In the genomic region with DNA sequence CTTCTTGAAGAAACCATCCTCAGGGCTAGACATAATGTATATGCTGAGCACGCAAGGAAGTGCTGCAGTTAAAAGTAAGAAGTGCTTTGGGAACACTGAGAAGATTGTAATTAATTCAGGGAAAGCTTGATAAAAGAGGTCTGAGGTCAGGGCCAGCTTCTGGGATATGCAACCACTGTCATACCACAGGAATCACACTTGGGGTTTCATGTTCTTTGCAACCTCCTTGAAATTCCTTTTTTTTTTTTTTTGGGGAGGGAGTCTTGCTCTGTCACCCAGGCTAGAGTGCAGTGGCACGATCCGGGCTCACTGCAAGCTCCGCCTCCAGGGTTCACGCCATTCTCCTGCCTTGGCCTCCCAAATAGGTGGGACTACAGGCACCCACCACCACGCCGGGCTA, we compare ENCODE assay signal across 43 cellular contexts. TPM values are rescaled to one million over a fixed set of nuclear protein-coding genes. Genes with fewer than 3 reads are reported as not detected.
"Had no signal": no experiment of that assay in that cellular context is flagged by ENCODE, and none has a peak within 500 bp of the region (broad histone marks: within the 10 kb centered on the region; RNA-seq: fewer than 3 reads in every experiment).

No MANE protein-coding gene starts in this region.

- H3K27ac ChIP-seq: adrenal gland, ascending aorta, body of pancreas, brain microvascular endothelial cell, breast epithelium, cardiac muscle cell had no signal

- ATAC-seq: activated naive CD4-positive, alpha-beta T cell treated with anti-CD3 and anti-CD28 coated beads, Interleukin-2, amount 50 U/mL, for 72 hours; activated naive CD8-positive, alpha-beta T cell treated with anti-CD3 and anti-CD28 coated beads, Interleukin-2, amount 50 U/mL, for 24 hours; activated T-cell treated with anti-CD3 and anti-CD28 coated beads, Interleukin-2, amount 50 U/mL, for 4 hours; activated T-cell treated with anti-CD3 and anti-CD28 coated beads, Interleukin-2, amount 50 U/mL, for 72 hours; activated T-helper 17 cell treated with anti-CD3 and anti-CD28 coated beads, Interleukin-2, amount 50 U/mL, for 72 hours; body of pancreas had no signal

- H3K4me1 ChIP-seq: adrenal gland, ascending aorta, breast epithelium had no signal

- H3K36me3 Mint-ChIP-seq: activated naive CD4-positive, alpha-beta T cell treated with anti-CD3 and anti-CD28 coated beads, Interleukin-2, amount 10 ng/mL, durations not matched to agents 7 days and 5 days; activated naive CD4-positive, alpha-beta T cell treated with anti-CD3 and anti-CD28 coated beads, Interleukin-2, amount 50 U/mL, for 24 hours; activated naive CD4-positive, alpha-beta T cell treated with anti-CD3 and anti-CD28 coated beads, Interleukin-2, amount 50 U/mL, for 72 hours; activated naive CD8-positive, alpha-beta T cell; activated naive CD8-positive, alpha-beta T cell treated with anti-CD3 and anti-CD28 coated beads for 36 hours; activated naive CD8-positive, alpha-beta T cell treated with anti-CD3 and anti-CD28 coated beads, Interleukin-2, amount 10 ng/mL, durations not matched to agents 7 days and 5 days; brain had no signal

- H3K27me3 ChIP-seq: adrenal gland, ascending aorta, body of pancreas, brain microvascular endothelial cell, breast epithelium had no signal

- FAIRE-seq: astrocyte, bronchial epithelial cell had no signal

- H3K4me3 ChIP-seq: adrenal gland, ascending aorta, body of pancreas, breast epithelium, cardiac muscle cell had no signal

- H3K9me3 ChIP-seq: adrenal gland, ascending aorta, body of pancreas, breast epithelium had no signal

- H3K4me3 Mint-ChIP-seq: activated naive CD4-positive, alpha-beta T cell treated with anti-CD3 and anti-CD28 coated beads for 36 hours; activated naive CD4-positive, alpha-beta T cell treated with anti-CD3 and anti-CD28 coated beads, Interleukin-2, amount 10 ng/mL, durations not matched to agents 7 days and 5 days; activated naive CD4-positive, alpha-beta T cell treated with anti-CD3 and anti-CD28 coated beads, Interleukin-2, amount 50 U/mL, for 24 hours; activated naive CD8-positive, alpha-beta T cell; activated naive CD8-positive, alpha-beta T cell treated with anti-CD3 and anti-CD28 coated beads for 36 hours; activated naive CD8-positive, alpha-beta T cell treated with anti-CD3 and anti-CD28 coated beads, Interleukin-2, amount 10 ng/mL, durations not matched to agents 7 days and 5 days; activated naive CD8-positive, alpha-beta T cell treated with anti-CD3 and anti-CD28 coated beads, Interleukin-2, amount 50 U/mL, for 24 hours; activated T-cell treated with anti-CD3 and anti-CD28 coated beads, Interleukin-2, amount 50 U/mL, for 24 hours; activated T-cell treated with anti-CD3 and anti-CD28 coated beads, Interleukin-2, amount 50 U/mL, for 4 hours; activated T-cell treated with anti-CD3 and anti-CD28 coated beads, Interleukin-2, amount 50 U/mL, for 72 hours; activated T-helper 1 cell treated with anti-CD3 and anti-CD28 coated beads, Interleukin-12 subunit alpha, Interleukin-12 subunit beta, Interleukin-2, Interleukin-4 antibody, amounts not matched to agents 30 ng/mL and 10 ng/mL and 1 ng/mL, durations not matched to agents 14 hours and 24 hours and 36 hours; activated T-helper 17 cell treated with anti-CD3 and anti-CD28 coated beads, Interleukin-2, amount 50 U/mL, for 72 hours; brain; central memory CD8-positive, alpha-beta T cell had no signal

- DNase-seq: activated effector memory CD4-positive, alpha-beta T cell treated with anti-CD3 and anti-CD28 coated beads, Interleukin-2, amount 50 U/mL, for 16 hours; activated effector memory CD4-positive, alpha-beta T cell treated with Interleukin-2 at 50 U/mL for 16 hours; activated gamma-delta T cell; activated gamma-delta T cell treated with Interleukin-2 at 50 U/mL for 16 hours; activated naive CD4-positive, alpha-beta T cell; activated naive CD4-positive, alpha-beta T cell treated with anti-CD3 and anti-CD28 coated beads for 36 hours; activated naive CD4-positive, alpha-beta T cell treated with anti-CD3 and anti-CD28 coated beads, Interleukin-2, amount 10 ng/mL, durations not matched to agents 7 days and 5 days; activated naive CD4-positive, alpha-beta T cell treated with anti-CD3 and anti-CD28 coated beads, Interleukin-2, amount 50 U/mL, for 16 hours; activated naive CD4-positive, alpha-beta T cell treated with Interleukin-2 at 50 U/mL for 16 hours; activated naive CD8-positive, alpha-beta T cell treated with anti-CD3 and anti-CD28 coated beads for 36 hours; activated naive CD8-positive, alpha-beta T cell treated with anti-CD3 and anti-CD28 coated beads, Interleukin-2, amount 10 ng/mL, durations not matched to agents 7 days and 5 days; activated naive CD8-positive, alpha-beta T cell treated with anti-CD3 and anti-CD28 coated beads, Interleukin-2, amount 50 U/mL, for 24 hours; activated T-cell treated with anti-CD3 and anti-CD28 coated beads, Interleukin-2, amount 50 U/mL, for 1 hour; activated T-cell treated with anti-CD3 and anti-CD28 coated beads, Interleukin-2, amount 50 U/mL, for 24 hours; activated T-cell treated with anti-CD3 and anti-CD28 coated beads, Interleukin-2, amount 50 U/mL, for 4 hours; activated T-cell treated with anti-CD3 and anti-CD28 coated beads, Interleukin-2, amount 50 U/mL, for 48 hours; activated T-cell treated with anti-CD3 and anti-CD28 coated beads, Interleukin-2, amount 50 U/mL, for 72 hours; adrenal gland; amniotic stem cell; amygdala; anterior cingulate cortex; aorta; body of pancreas; brain microvascular endothelial cell; caudate nucleus; central memory CD4-positive, alpha-beta T cell; cerebellar nuclear complex had no signal

- H3K27me3 Mint-ChIP-seq: activated naive CD4-positive, alpha-beta T cell treated with anti-CD3 and anti-CD28 coated beads, Interleukin-2, amount 50 U/mL, for 24 hours had no signal

- H3K9me3 Mint-ChIP-seq: activated naive CD4-positive, alpha-beta T cell treated with anti-CD3 and anti-CD28 coated beads for 36 hours; activated naive CD4-positive, alpha-beta T cell treated with anti-CD3 and anti-CD28 coated beads, Interleukin-2, amount 10 ng/mL, durations not matched to agents 7 days and 5 days; activated naive CD4-positive, alpha-beta T cell treated with anti-CD3 and anti-CD28 coated beads, Interleukin-2, amount 50 U/mL, for 24 hours; activated naive CD4-positive, alpha-beta T cell treated with anti-CD3 and anti-CD28 coated beads, Interleukin-2, amount 50 U/mL, for 72 hours; activated naive CD8-positive, alpha-beta T cell treated with anti-CD3 and anti-CD28 coated beads for 36 hours; activated naive CD8-positive, alpha-beta T cell treated with anti-CD3 and anti-CD28 coated beads, Interleukin-2, amount 10 ng/mL, durations not matched to agents 7 days and 5 days; activated naive CD8-positive, alpha-beta T cell treated with anti-CD3 and anti-CD28 coated beads, Interleukin-2, amount 50 U/mL, for 24 hours; activated T-cell treated with anti-CD3 and anti-CD28 coated beads, Interleukin-2, amount 50 U/mL, for 24 hours; activated T-cell treated with anti-CD3 and anti-CD28 coated beads, Interleukin-2, amount 50 U/mL, for 4 hours; activated T-cell treated with anti-CD3 and anti-CD28 coated beads, Interleukin-2, amount 50 U/mL, for 72 hours; activated T-helper 1 cell treated with anti-CD3 and anti-CD28 coated beads, Interleukin-12 subunit alpha, Interleukin-12 subunit beta, Interleukin-2, Interleukin-4 antibody, amounts not matched to agents 30 ng/mL and 10 ng/mL and 1 ng/mL, durations not matched to agents 14 hours and 24 hours and 36 hours; activated T-helper 17 cell treated with anti-CD3 and anti-CD28 coated beads, Interleukin-2, amount 50 U/mL, for 72 hours; activated T-helper 2 cell treated with anti-CD3 and anti-CD28 coated beads, Interferon-gamma antibody, Interleukin-2, Interleukin-4, amounts not matched to agents 10 μg/mL and 5 μg/mL and 100 μg/mL, durations not matched to agents 14 hours and 24 hours and 36 hours; brain; central memory CD8-positive, alpha-beta T cell had no signal

- H3K4me1 Mint-ChIP-seq: activated naive CD4-positive, alpha-beta T cell treated with anti-CD3 and anti-CD28 coated beads, Interleukin-2, amount 10 ng/mL, durations not matched to agents 7 days and 5 days; activated naive CD4-positive, alpha-beta T cell treated with anti-CD3 and anti-CD28 coated beads, Interleukin-2, amount 50 U/mL, for 24 hours; activated naive CD8-positive, alpha-beta T cell treated with anti-CD3 and anti-CD28 coated beads for 36 hours; activated naive CD8-positive, alpha-beta T cell treated with anti-CD3 and anti-CD28 coated beads, Interleukin-2, amount 10 ng/mL, durations not matched to agents 7 days and 5 days; activated naive CD8-positive, alpha-beta T cell treated with anti-CD3 and anti-CD28 coated beads, Interleukin-2, amount 50 U/mL, for 24 hours; activated T-helper 17 cell treated with anti-CD3 and anti-CD28 coated beads, Interleukin-2, amount 50 U/mL, for 72 hours; brain; central memory CD8-positive, alpha-beta T cell had no signal

- H3K36me3 ChIP-seq: adrenal gland, ascending aorta, brain microvascular endothelial cell, breast epithelium, cardiac muscle cell had no signal

- H3K27ac Mint-ChIP-seq: activated naive CD4-positive, alpha-beta T cell treated with anti-CD3 and anti-CD28 coated beads for 36 hours; activated naive CD4-positive, alpha-beta T cell treated with anti-CD3 and anti-CD28 coated beads, Interleukin-2, amount 10 ng/mL, durations not matched to agents 7 days and 5 days; activated naive CD4-positive, alpha-beta T cell treated with anti-CD3 and anti-CD28 coated beads, Interleukin-2, amount 50 U/mL, for 24 hours; activated naive CD4-positive, alpha-beta T cell treated with anti-CD3 and anti-CD28 coated beads, Interleukin-2, amount 50 U/mL, for 72 hours; activated naive CD8-positive, alpha-beta T cell; activated naive CD8-positive, alpha-beta T cell treated with anti-CD3 and anti-CD28 coated beads for 36 hours; activated naive CD8-positive, alpha-beta T cell treated with anti-CD3 and anti-CD28 coated beads, Interleukin-2, amount 10 ng/mL, durations not matched to agents 7 days and 5 days; activated naive CD8-positive, alpha-beta T cell treated with anti-CD3 and anti-CD28 coated beads, Interleukin-2, amount 50 U/mL, for 24 hours; activated T-cell treated with anti-CD3 and anti-CD28 coated beads, Interleukin-2, amount 50 U/mL, for 24 hours; activated T-cell treated with anti-CD3 and anti-CD28 coated beads, Interleukin-2, amount 50 U/mL, for 72 hours; activated T-helper 1 cell treated with anti-CD3 and anti-CD28 coated beads, Interleukin-12 subunit alpha, Interleukin-12 subunit beta, Interleukin-2, Interleukin-4 antibody, amounts not matched to agents 30 ng/mL and 10 ng/mL and 1 ng/mL, durations not matched to agents 14 hours and 24 hours and 36 hours; activated T-helper 17 cell treated with anti-CD3 and anti-CD28 coated beads, Interleukin-2, amount 50 U/mL, for 72 hours; activated T-helper 2 cell treated with anti-CD3 and anti-CD28 coated beads, Interferon-gamma antibody, Interleukin-2, Interleukin-4, amounts not matched to agents 10 μg/mL and 5 μg/mL and 100 μg/mL, durations not matched to agents 14 hours and 24 hours and 36 hours; brain had no signal

RNA-seq across cellular contexts. Expression of gene PAH, which starts 6.9 kb away (rescaled TPM):
- total RNA-seq: activated naive CD4-positive, alpha-beta T cell treated with anti-CD3 and anti-CD28 coated beads for 36 hours; activated naive CD8-positive, alpha-beta T cell treated with anti-CD3 and anti-CD28 coated beads for 36 hours; activated naive CD8-positive, alpha-beta T cell treated with anti-CD3 and anti-CD28 coated beads, Interleukin-2, amount 10 ng/mL, durations not matched to agents 7 days and 5 days; activated T-helper 1 cell treated with anti-CD3 and anti-CD28 coated beads, Interleukin-12 subunit alpha, Interleukin-12 subunit beta, Interleukin-2, Interleukin-4 antibody, amounts not matched to agents 30 ng/mL and 10 ng/mL and 1 ng/mL, durations not matched to agents 14 hours and 24 hours and 36 hours; activated T-helper 2 cell treated with anti-CD3 and anti-CD28 coated beads, Interferon-gamma antibody, Interleukin-2, Interleukin-4, amounts not matched to agents 10 μg/mL and 5 μg/mL and 100 μg/mL, durations not matched to agents 14 hours and 24 hours and 36 hours; aorta; ascending aorta; astrocyte; bronchial epithelial cell; cardiac septum; chondrocyte had no signal
- polyA plus RNA-seq: aorta, cardiac muscle cell had no signal

RNA-seq across cellular contexts. Expression of gene ASCL1, which starts 47.3 kb away (rescaled TPM):
- total RNA-seq: activated naive CD4-positive, alpha-beta T cell treated with anti-CD3 and anti-CD28 coated beads for 36 hours; activated naive CD8-positive, alpha-beta T cell treated with anti-CD3 and anti-CD28 coated beads for 36 hours; activated naive CD8-positive, alpha-beta T cell treated with anti-CD3 and anti-CD28 coated beads, Interleukin-2, amount 10 ng/mL, durations not matched to agents 7 days and 5 days; activated T-cell treated with anti-CD3 and anti-CD28 coated beads, Interleukin-2, amount 50 U/mL, for 4 hours; activated T-cell treated with anti-CD3 and anti-CD28 coated beads, Interleukin-2, amount 50 U/mL, for 72 hours; activated T-helper 17 cell treated with anti-CD3 and anti-CD28 coated beads, Interleukin-2, amount 50 U/mL, for 72 hours; activated T-helper 2 cell treated with anti-CD3 and anti-CD28 coated beads, Interferon-gamma antibody, Interleukin-2, Interleukin-4, amounts not matched to agents 10 μg/mL and 5 μg/mL and 100 μg/mL, durations not matched to agents 14 hours and 24 hours and 36 hours; aorta; ascending aorta; astrocyte; body of pancreas; bronchial epithelial cell; cardiac muscle cell; cardiac septum; chondrocyte had no signal
- polyA plus RNA-seq: adipose tissue, aorta, cardiac muscle cell had no signal
